ENCODE assay signal across 8 cellular contexts in genomic region chr10:47311900-47312662, GRCh38. TPM values are rescaled to one million over a fixed set of nuclear protein-coding genes. Genes with fewer than 3 reads are reported as not detected.
DNase-seq lines count a peak whose midpoint lies in the region; ATAC-seq, FAIRE-seq and TF ChIP-seq lines count a peak whose summit lies in the region.

No MANE protein-coding gene starts in this region.

- POLR2A ChIA-PET in OCI-LY7 (lab: Charles Lee) = no interaction called here

- intact Hi-C loops in OCI-LY7 (cut with micrococcal nuclease; ENCODE audit: unreplicated experiment) = loop anchor here (1.0 to 10.0 kb wide), 3 partner anchors 63 to 288 kb away; no protein-coding TSS in a partner anchor

- no peaks in the 10 kb centered on the region for H3K36me3 ChIP-seq in OCI-LY7 (ENCODE audit: insufficient read depth, low read length)

- H3K4me3 Mint-ChIP-seq in activated T-cell treated with anti-CD3 and anti-CD28 coated beads, Interleukin-2, amount 50 U/mL, for 4 hours = peak overlapping the region; percentile 21
- H3K4me3 Mint-ChIP-seq in nephron = no peak overlapping the region

- H3K4me1 ChIP-seq in OCI-LY7 (ENCODE audit: insufficient read depth, low read length, poor library complexity, severe bottlenecking) = no peaks in the 10 kb centered on the region

- H3K27me3 Mint-ChIP-seq in activated T-cell treated with anti-CD3 and anti-CD28 coated beads, Interleukin-2, amount 50 U/mL, for 4 hours (ENCODE audit: low read depth) = no peaks in the 10 kb centered on the region
- H3K27me3 Mint-ChIP-seq in nephron (ENCODE audit: low read depth) = peaks cover 40% of the 10 kb centered on the region

- no peaks in the 10 kb centered on the region for H3K9me3 ChIP-seq in OCI-LY7 (ENCODE audit: low read length)

- H3K27ac Mint-ChIP-seq in nephron = no peak overlapping the region

- no peaks in the 10 kb centered on the region for H4K20me1 ChIP-seq in OCI-LY7 (ENCODE audit: insufficient read depth, low read length)

- DNase-seq in GM12891 (ENCODE audit: insufficient read length, low spot score) = peak; percentile 75
- peak; percentile 76 for DNase-seq in OCI-LY7 (ENCODE audit: low spot score)
- DNase-seq in activated T-cell treated with anti-CD3 and anti-CD28 coated beads, Interleukin-2, amount 50 U/mL, for 4 hours = peak; percentile 83
- DNase-seq in fibroblast of gingiva (ENCODE audit: low read depth) = peak; percentile 57
- peak; percentile 66 to 84 (median 79) for DNase-seq in stimulated activated naive CD4-positive, alpha-beta T cell (lab: John Stamatoyannopoulos, UW)

- TF ChIP-seq POLR2A in GM12891 (IDR thresholded peaks at IDR 0.05; ENCODE audit: low read depth, low read length) = no peak

- no peaks in the 10 kb centered on the region for H3K9me3 Mint-ChIP-seq in activated T-cell treated with anti-CD3 and anti-CD28 coated beads, Interleukin-2, amount 50 U/mL, for 4 hours
- H3K9me3 Mint-ChIP-seq in nephron = no peaks in the 10 kb centered on the region

- no peaks in the 10 kb centered on the region for H3K36me3 Mint-ChIP-seq in activated T-cell treated with anti-CD3 and anti-CD28 coated beads, Interleukin-2, amount 50 U/mL, for 4 hours (ENCODE audit: insufficient read depth)
- H3K36me3 Mint-ChIP-seq in nephron (ENCODE audit: low read depth) = no peaks in the 10 kb centered on the region

- ATAC-seq in HG03521 (IDR thresholded peaks at IDR 0.05; ENCODE audit: unreplicated experiment) = peak; percentile 69
- ATAC-seq in activated T-cell treated with anti-CD3 and anti-CD28 coated beads, Interleukin-2, amount 50 U/mL, for 4 hours = peak; percentile 92 to 94

- H2AFZ ChIP-seq in OCI-LY7 (ENCODE audit: low read length) = peak overlapping the region; percentile 48; the same call in 1 of the 2 replicates

- BruUV-seq in OCI-LY7 (replicated peaks; lab: Mats Ljungman, UMichigan) = no TSS peak

- H3K9me2 ChIP-seq in OCI-LY7 (ENCODE audit: insufficient read depth, low read length) = no peaks in the 10 kb centered on the region

- H3K27ac ChIP-seq in 22Rv1 (no peak overlapping the region), OCI-LY7 (ENCODE audit: low read depth, low read length, poor library complexity, severe bottlenecking) (no peak overlapping the region)

- CTCF ChIA-PET in OCI-LY7 (lab: Charles Lee; ENCODE audit: unreplicated experiment) = interaction anchor here (1.4 to 1.9 kb wide), 2 partner anchors 265 to 287 kb away, joined by 10 read pairs; no protein-coding TSS in a partner anchor

- no peaks in the 10 kb centered on the region for H3K79me2 ChIP-seq in OCI-LY7 (ENCODE audit: insufficient read depth, low read depth, low read length)

- H3K4me1 Mint-ChIP-seq in activated T-cell treated with anti-CD3 and anti-CD28 coated beads, Interleukin-2, amount 50 U/mL, for 4 hours (ENCODE audit: low read depth) = peaks cover 18% of the 10 kb centered on the region
- H3K4me1 Mint-ChIP-seq in nephron = peaks cover 19% of the 10 kb centered on the region

- no peak overlapping the region for H3K4me3 ChIP-seq in OCI-LY7 (ENCODE audit: low read depth, low read length, poor library complexity, severe bottlenecking)

- peak; percentile 80 for TF ChIP-seq CTCF in 22Rv1 (IDR thresholded peaks at IDR 0.05)
- peak; percentile 87 for TF ChIP-seq CTCF in OCI-LY7 (conservative IDR thresholded peaks at IDR 0.05; ENCODE audit: low read length)
- peak; percentile 86 to 91 (median 88) for TF ChIP-seq CTCF in nephron (IDR thresholded peaks at IDR 0.05; ENCODE audit: unreplicated experiment in 3 of 3)

- no peak for FAIRE-seq in GM12891 (lab: Jason Lieb, UNC)

- no peak overlapping the region for H3K4me2 ChIP-seq in OCI-LY7 (ENCODE audit: low read length)

TF ChIP-seq in GM12891, 5 proteins besides CTCF, POLR2A, EP300 and RAD21:
- TF ChIP-seq TAF1 (IDR thresholded peaks at IDR 0.05; ENCODE audit: low read depth, low read length) (no peak), PAX5 (IDR thresholded peaks at IDR 0.05; ENCODE audit: insufficient read depth, low read length, severe bottlenecking) (no peak), POLR2AphosphoS5 (IDR thresholded peaks at IDR 0.05; ENCODE audit: low read depth, low read length) (no peak), SPI1 (IDR thresholded peaks at IDR 0.05; ENCODE audit: low read depth, low read length) (no peak), POU2F2 (IDR thresholded peaks at IDR 0.05; ENCODE audit: low read depth, low read length) (no peak)
TF ChIP-seq in GM12891: peak in this region for 0.

RNA-seq across cellular contexts. Expression of gene GDF2, which starts 10.2 kb away (rescaled TPM):
- not detected for polyA plus RNA-seq in GM12891 (2012; ENCODE audit: low read depth, missing spikeins)
- total RNA-seq in OCI-LY7 (2014; rRNA removed; shearing (Covaris generic)) = not detected in 2 replicates
- total RNA-seq in OCI-LY7 (2022) = not detected in 2 replicates
- not detected for total RNA-seq in activated T-cell treated with anti-CD3 and anti-CD28 coated beads, Interleukin-2, amount 50 U/mL, for 4 hours

RNA-seq across cellular contexts. Expression of gene GDF10, which starts 12.1 kb away (rescaled TPM):
- not detected for polyA plus RNA-seq in GM12891 (2012; ENCODE audit: low read depth, missing spikeins)
- not detected in 2 replicates for total RNA-seq in OCI-LY7 (2014; rRNA removed; shearing (Covaris generic))
- not detected in 2 replicates for total RNA-seq in OCI-LY7 (2022)
- under 1 TPM; 0.25 to 0.43 (median 0.37) TPM for total RNA-seq in activated T-cell treated with anti-CD3 and anti-CD28 coated beads, Interleukin-2, amount 50 U/mL, for 4 hours

RNA-seq across cellular contexts. Expression of gene RBP3, which starts 36.1 kb away (rescaled TPM):
- not detected for polyA plus RNA-seq in GM12891 (2012; ENCODE audit: low read depth, missing spikeins)
- total RNA-seq in OCI-LY7 (2014; rRNA removed; shearing (Covaris generic)) = not detected in 2 replicates
- total RNA-seq in OCI-LY7 (2022) = not detected in 2 replicates
- total RNA-seq in activated T-cell treated with anti-CD3 and anti-CD28 coated beads, Interleukin-2, amount 50 U/mL, for 4 hours = not detected
